15 cellular contexts compared by ENCODE assay signal in the genomic region with DNA sequence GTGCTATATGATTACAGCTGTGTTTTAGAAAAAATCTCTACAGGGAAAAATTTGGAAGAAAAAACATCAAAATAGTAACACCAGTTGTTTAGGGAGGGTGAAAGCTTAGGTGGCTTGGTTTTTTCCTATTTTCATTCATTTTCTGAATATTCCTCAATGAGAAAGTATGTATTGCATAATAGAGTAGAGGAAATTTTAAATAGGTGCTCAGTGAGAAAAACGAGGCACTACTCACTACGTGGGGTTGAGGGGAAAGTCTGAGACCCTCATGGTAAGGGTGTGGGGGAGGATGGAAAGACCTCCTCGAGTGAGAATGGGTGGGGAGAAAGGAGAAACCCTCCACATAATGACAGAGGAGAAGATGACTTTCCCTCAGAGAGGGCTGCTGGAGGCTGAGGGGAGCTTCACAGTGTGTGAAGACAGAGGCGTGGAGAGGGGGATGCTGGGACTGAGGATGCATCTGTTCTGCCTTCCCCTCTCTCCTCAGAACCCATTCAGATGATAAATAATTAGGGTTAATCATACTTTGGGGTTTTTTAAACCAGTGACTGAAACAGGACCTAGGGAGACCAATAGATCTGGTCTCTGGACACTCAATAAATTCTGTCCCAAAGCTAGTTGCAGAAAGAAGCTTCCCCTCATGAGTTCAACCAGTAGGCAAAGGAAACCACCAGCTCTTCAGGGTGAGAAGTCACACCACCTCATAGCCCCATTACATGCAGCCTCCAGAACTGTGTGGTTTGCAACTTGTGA. TPM values are rescaled to one million over a fixed set of nuclear protein-coding genes. Genes with fewer than 3 reads are reported as not detected.
DNase-seq lines count a peak whose midpoint lies in the region; ATAC-seq, FAIRE-seq and TF ChIP-seq lines count a peak whose summit lies in the region.
"Had no signal": no experiment of that assay in that cellular context is flagged by ENCODE, and none has a peak within 500 bp of the region (broad histone marks: within the 10 kb centered on the region; RNA-seq: fewer than 3 reads in every experiment).

No MANE protein-coding gene starts in this region.

- peaks cover 0 to 2% of the 10 kb centered on the region in 2 donors for H3K27me3 Mint-ChIP-seq in CD4-positive, alpha-beta memory T cell
- no peaks in the 10 kb centered on the region for H3K27me3 Mint-ChIP-seq in activated naive CD8-positive, alpha-beta T cell treated with anti-CD3 and anti-CD28 coated beads, Interleukin-2, amount 10 ng/mL, durations not matched to agents 7 days and 5 days

- no peaks in the 10 kb centered on the region for H3K9me3 ChIP-seq in CD4-positive, alpha-beta memory T cell (ENCODE audit: control insufficient read depth in 1 of 2, low read length in 2 of 2)
- no peaks in the 10 kb centered on the region for H3K9me3 ChIP-seq in PC-3 (ENCODE audit: low read length)

- H3K4me3 ChIP-seq in CD4-positive, alpha-beta memory T cell (ENCODE audit: low read length in 2 of 2): no peak overlapping the region
- H3K4me3 ChIP-seq in foreskin fibroblast (ENCODE audit: low read depth in 1 of 2, low read length in 2 of 2) (no peak overlapping the region), PC-3 (ENCODE audit: low read length) (no peak overlapping the region)
- H3K4me3 ChIP-seq: SK-N-MC had no signal

- no peaks in the 10 kb centered on the region for H3F3A ChIP-seq in PC-3 (ENCODE audit: low read length, unreplicated experiment)

- H2AFZ ChIP-seq in PC-3 (ENCODE audit: low read length): no peak overlapping the region

- no peaks in the 10 kb centered on the region for H3K27me3 ChIP-seq in CD4-positive, alpha-beta memory T cell (ENCODE audit: insufficient read depth, low read length)
- peaks cover 26% of the 10 kb centered on the region for H3K27me3 ChIP-seq in PC-3 (ENCODE audit: low read length)

- no peaks in the 10 kb centered on the region for H3K79me2 ChIP-seq in PC-3 (ENCODE audit: low read length)

- H3K9me2 ChIP-seq in PC-3 (replicated peaks; ENCODE audit: low read length): no peaks in the 10 kb centered on the region

- peaks cover 16% of the 10 kb centered on the region for H3K4me1 ChIP-seq in CD4-positive, alpha-beta memory T cell (ENCODE audit: insufficient read depth, low read length)
- H3K4me1 ChIP-seq in PC-3 (ENCODE audit: insufficient read depth, low read length): no peaks in the 10 kb centered on the region

- H3K36me3 ChIP-seq in CD4-positive, alpha-beta memory T cell (ENCODE audit: insufficient read depth, low read length): no peaks in the 10 kb centered on the region
- no peaks in the 10 kb centered on the region for H3K36me3 ChIP-seq in PC-3 (ENCODE audit: low read depth, low read length)

- intact Hi-C loops in CD4-positive, alpha-beta memory T cell (cut with micrococcal nuclease): no loop called here
- intact Hi-C loops in PC-3 (cut with micrococcal nuclease): no loop called here

- peaks cover 6 to 33% (median 15%) of the 10 kb centered on the region in 4 donors for H3K4me1 Mint-ChIP-seq in CD4-positive, alpha-beta memory T cell
- peaks cover 47% of the 10 kb centered on the region for H3K4me1 Mint-ChIP-seq in activated naive CD8-positive, alpha-beta T cell treated with anti-CD3 and anti-CD28 coated beads, Interleukin-2, amount 10 ng/mL, durations not matched to agents 7 days and 5 days

- no TSS peak for BruUV-seq in PC-3 (replicated peaks; lab: Mats Ljungman, UMichigan)

- ATAC-seq in GM18868 (IDR thresholded peaks at IDR 0.05; ENCODE audit: unreplicated experiment) (peak; percentile 41), HG03342 (IDR thresholded peaks at IDR 0.05; ENCODE audit: unreplicated experiment) (peak; percentile 43), PC-3 (no peak), HG03095 (IDR thresholded peaks at IDR 0.05; ENCODE audit: unreplicated experiment) (no peak)
- peak; percentile 82 for ATAC-seq in activated naive CD8-positive, alpha-beta T cell treated with anti-CD3 and anti-CD28 coated beads, Interleukin-2, amount 10 ng/mL, durations not matched to agents 7 days and 5 days (ENCODE audit: low read depth)

- POLR2A ChIA-PET in CD4-positive, alpha-beta memory T cell (lab: Charles Lee; ENCODE audit: partially characterized antibody): interaction anchor here (0.6 to 1.7 kb wide), 8 partner anchors 9 to 134 kb away, joined by 3 to 11 read pairs (median 4); partner anchors contain the start of genes CD48 and SLAMF7
- POLR2A ChIA-PET in activated naive CD8-positive, alpha-beta T cell treated with anti-CD3 and anti-CD28 coated beads, Interleukin-2, amount 10 ng/mL, durations not matched to agents 7 days and 5 days (lab: Charles Lee): interaction anchor here (0.6 to 2.7 kb wide), 11 partner anchors 8 to 80 kb away, joined by 3 to 24 read pairs (median 4); partner anchors contain the start of genes CD48 and SLAMF7
- POLR2A ChIA-PET in PC-3 (lab: Charles Lee; ENCODE audit: unreplicated experiment): interaction anchor here (0.6 kb wide), 1 partner anchor 17 kb away, joined by 4 read pairs; no protein-coding TSS in a partner anchor

- H3K27ac Mint-ChIP-seq in CD4-positive, alpha-beta memory T cell: peak overlapping the region in 3 of 7 donors; percentile 20 to 85 (median 80)
- H3K27ac Mint-ChIP-seq in activated naive CD8-positive, alpha-beta T cell treated with anti-CD3 and anti-CD28 coated beads, Interleukin-2, amount 10 ng/mL, durations not matched to agents 7 days and 5 days: peak overlapping the region; percentile 95
- H3K27ac Mint-ChIP-seq: progenitor cell of endocrine pancreas had no signal

- peak overlapping the region in 4 of 8 donors; percentile 2 to 63 (median 32) for H3K4me3 Mint-ChIP-seq in CD4-positive, alpha-beta memory T cell
- peak overlapping the region; percentile 60 for H3K4me3 Mint-ChIP-seq in activated naive CD8-positive, alpha-beta T cell treated with anti-CD3 and anti-CD28 coated beads, Interleukin-2, amount 10 ng/mL, durations not matched to agents 7 days and 5 days

- no peak overlapping the region for H3K9ac ChIP-seq in PC-3 (ENCODE audit: low read length)

- no peak for FAIRE-seq in frontal cortex (lab: Jason Lieb, UNC)

- TF ChIP-seq CTCF in foreskin fibroblast (IDR thresholded peaks at IDR 0.05; ENCODE audit: low read depth, low read length): no peak
- no peak for TF ChIP-seq CTCF in PC-3 (conservative IDR thresholded peaks at IDR 0.05; ENCODE audit: low read depth, low read length)

- no peaks in the 10 kb centered on the region for H4K20me1 ChIP-seq in PC-3 (ENCODE audit: low read length)

- CTCF ChIA-PET in CD4-positive, alpha-beta memory T cell (lab: Charles Lee; ENCODE audit: partially characterized antibody): interaction anchor here (0.8 to 2.8 kb wide), 5 partner anchors 12 to 81 kb away, joined by 3 to 13 read pairs (median 4); no protein-coding TSS in a partner anchor
- CTCF ChIA-PET in PC-3 (lab: Charles Lee): no interaction called here

- no peaks in the 10 kb centered on the region for H3K36me3 Mint-ChIP-seq in CD4-positive, alpha-beta memory T cell
- peaks cover 48% of the 10 kb centered on the region for H3K36me3 Mint-ChIP-seq in activated naive CD8-positive, alpha-beta T cell treated with anti-CD3 and anti-CD28 coated beads, Interleukin-2, amount 10 ng/mL, durations not matched to agents 7 days and 5 days

- no peak overlapping the region for H3K4me2 ChIP-seq in PC-3 (ENCODE audit: low read length)

- H3K9me3 Mint-ChIP-seq in CD4-positive, alpha-beta memory T cell: no peaks in the 10 kb centered on the region
- peaks cover 16% of the 10 kb centered on the region for H3K9me3 Mint-ChIP-seq in activated naive CD8-positive, alpha-beta T cell treated with anti-CD3 and anti-CD28 coated beads, Interleukin-2, amount 10 ng/mL, durations not matched to agents 7 days and 5 days

- DNase-seq in CD4-positive, alpha-beta memory T cell: peak in 3 of 5 donors; percentile 25 to 48 (median 31)
- DNase-seq in activated naive CD8-positive, alpha-beta T cell treated with anti-CD3 and anti-CD28 coated beads, Interleukin-2, amount 10 ng/mL, durations not matched to agents 7 days and 5 days: no peak
- DNase-seq in foreskin fibroblast (no peak), frontal cortex (ENCODE audit: low spot score in 2 of 2) (no peak), PC-3 (no peak)
- DNase-seq: amygdala; cortex of kidney; NCI-H1436 treated with DMSO at 0.1 percent for 48 hours; stimulated activated CD4-positive, alpha-beta T cell treated with anti-CD3 and anti-CD28 coated beads, Interleukin-2, amount 100 ng/mL, for 24 hours had no signal

- H3K27ac ChIP-seq in CD4-positive, alpha-beta memory T cell (ENCODE audit: low read depth, low read length): no peak overlapping the region
- no peak overlapping the region for H3K27ac ChIP-seq in PC-3 (ENCODE audit: low read length)
- H3K27ac ChIP-seq: SK-N-MC had no signal

RNA-seq across cellular contexts. Expression of gene SLAMF7, which starts 17.0 kb away (rescaled TPM):
- 1 to 10 TPM; 8.1 to 8.2 TPM for total RNA-seq in CD4-positive, alpha-beta memory T cell
- polyA plus RNA-seq in CD4-positive, alpha-beta memory T cell: 1 to 10 TPM; 2.8 TPM
- total RNA-seq in activated naive CD8-positive, alpha-beta T cell treated with anti-CD3 and anti-CD28 coated beads, Interleukin-2, amount 10 ng/mL, durations not matched to agents 7 days and 5 days: 100 to 1,000 TPM; 124 to 137 TPM
- total RNA-seq in frontal cortex (not detected), PC-3 (2014; rRNA removed) (0.15 and 0.46 TPM in 2 replicates)
- total RNA-seq: progenitor cell of endocrine pancreas had no signal

RNA-seq across cellular contexts. Expression of gene LY9, which starts 39.9 kb away (rescaled TPM):
- 100 to 1,000 TPM; 131 to 136 TPM for total RNA-seq in CD4-positive, alpha-beta memory T cell
- 100 to 1,000 TPM; 163 to 211 TPM for polyA plus RNA-seq in CD4-positive, alpha-beta memory T cell
- 10 to 100 TPM; 70.9 to 73.6 TPM for total RNA-seq in activated naive CD8-positive, alpha-beta T cell treated with anti-CD3 and anti-CD28 coated beads, Interleukin-2, amount 10 ng/mL, durations not matched to agents 7 days and 5 days
- not detected for total RNA-seq in frontal cortex
- not detected in 2 replicates for total RNA-seq in PC-3 (2014; rRNA removed)
- total RNA-seq: progenitor cell of endocrine pancreas had no signal

RNA-seq across cellular contexts. Expression of gene CD48, which starts 44.4 kb away (rescaled TPM):
- 100 to 1,000 TPM; 301 to 329 TPM for total RNA-seq in CD4-positive, alpha-beta memory T cell
- polyA plus RNA-seq in CD4-positive, alpha-beta memory T cell: 100 to 1,000 TPM; 228 to 246 TPM
- total RNA-seq in activated naive CD8-positive, alpha-beta T cell treated with anti-CD3 and anti-CD28 coated beads, Interleukin-2, amount 10 ng/mL, durations not matched to agents 7 days and 5 days: 100 to 1,000 TPM; 379 to 386 TPM
- total RNA-seq in frontal cortex (0.82 TPM), PC-3 (2014; rRNA removed) (not detected in 2 replicates)
- total RNA-seq: Daoy, progenitor cell of endocrine pancreas had no signal

Comparison
In these comparisons a context has a peak if more than half of its experiments do, and no peak if none do; other contexts are left out.
1. DNase-seq: peak in CD4-positive, alpha-beta memory T cell (3 of 5); none in activated naive CD8-positive, alpha-beta T cell treated with anti-CD3 and anti-CD28 coated beads, Interleukin-2, amount 10 ng/mL, durations not matched to agents 7 days and 5 days (single experiment), foreskin fibroblast (0 of 2), frontal cortex (0 of 2) and PC-3 (single experiment).
2. ATAC-seq: peak in GM18868 (single experiment), HG03342 (single experiment) and activated naive CD8-positive, alpha-beta T cell treated with anti-CD3 and anti-CD28 coated beads, Interleukin-2, amount 10 ng/mL, durations not matched to agents 7 days and 5 days (single experiment); none in PC-3 (single experiment) and HG03095 (single experiment).
3. RNA of gene SLAMF7, which starts 17.0 kb away (total RNA-seq): 124 to 137 TPM in activated naive CD8-positive, alpha-beta T cell treated with anti-CD3 and anti-CD28 coated beads, Interleukin-2, amount 10 ng/mL, durations not matched to agents 7 days and 5 days; 8.1 to 8.2 TPM in CD4-positive, alpha-beta memory T cell, 0.15 to 0.46 TPM in PC-3 and not detected in frontal cortex (single experiment); every median in the first group is over 10 times any median in the second.
4. RNA of gene LY9, which starts 39.9 kb away (total RNA-seq): 131 to 136 TPM in CD4-positive, alpha-beta memory T cell and 70.9 to 73.6 TPM in activated naive CD8-positive, alpha-beta T cell treated with anti-CD3 and anti-CD28 coated beads, Interleukin-2, amount 10 ng/mL, durations not matched to agents 7 days and 5 days; not detected in PC-3 and not detected in frontal cortex (single experiment); every median in the first group is over 10 times any median in the second.
5. RNA of gene CD48, which starts 44.4 kb away (total RNA-seq): 379 to 386 TPM in activated naive CD8-positive, alpha-beta T cell treated with anti-CD3 and anti-CD28 coated beads, Interleukin-2, amount 10 ng/mL, durations not matched to agents 7 days and 5 days and 301 to 329 TPM in CD4-positive, alpha-beta memory T cell; 0.82 TPM in frontal cortex (single experiment) and not detected in PC-3; every median in the first group is over 100 times any median in the second.